ENCODE assay signal across 8 cellular contexts in genomic region chr4:76951333-76952033, GRCh38. TPM values are rescaled to one million over a fixed set of nuclear protein-coding genes. Genes with fewer than 3 reads are reported as not detected.
A peak's percentile ranks its signal among the peaks of the same experiment; 100 is the strongest.
DNase-seq lines count a peak whose midpoint lies in the region; ATAC-seq and TF ChIP-seq lines count a peak whose summit lies in the region.

No MANE protein-coding gene starts in this region.

- H3K9me3 ChIP-seq in breast epithelium = no peaks in the 10 kb centered on the region

- H3K4me3 ChIP-seq in breast epithelium = peak overlapping the region; percentile 74 to 90 (median 85)

- no peaks in the 10 kb centered on the region for H3K4me1 ChIP-seq in breast epithelium

- peaks cover 7% of the 10 kb centered on the region for H3K36me3 Mint-ChIP-seq in stimulated activated naive CD8-positive, alpha-beta T cell treated with anti-CD3 and anti-CD28 coated beads, Interleukin-15, Interleukin-2, amounts not matched to agents 100 ng/mL and 50 ng/mL, for 24 hours (ENCODE audit: low read depth)
- H3K36me3 Mint-ChIP-seq in mesothelial cell of epicardium = no peaks in the 10 kb centered on the region

- H3K36me3 ChIP-seq in breast epithelium = no peaks in the 10 kb centered on the region

- no peak for ATAC-seq in stimulated activated naive CD8-positive, alpha-beta T cell treated with anti-CD3 and anti-CD28 coated beads, Interleukin-15, Interleukin-2, amounts not matched to agents 100 U/mL and 50 U/mL, for 24 hours
- no peak for ATAC-seq in GM18873 (IDR thresholded peaks at IDR 0.05; ENCODE audit: low FRiP score, unreplicated experiment)
- no peak for ATAC-seq in HG02981 (IDR thresholded peaks at IDR 0.05; ENCODE audit: unreplicated experiment)

- intact Hi-C loops in breast epithelium (cut with DNase I; ENCODE audit: low total_unique reads) = no loop called here

- H3K27ac ChIP-seq in breast epithelium = no peak overlapping the region

- no peak for TF ChIP-seq CTCF in breast epithelium (IDR thresholded peaks at IDR 0.05)
- no peak for TF ChIP-seq CTCF in mesothelial cell of epicardium (IDR thresholded peaks at IDR 0.05; ENCODE audit: unreplicated experiment)

- no peaks in the 10 kb centered on the region for H3K9me3 Mint-ChIP-seq in stimulated activated naive CD8-positive, alpha-beta T cell treated with anti-CD3 and anti-CD28 coated beads, Interleukin-15, Interleukin-2, amounts not matched to agents 100 ng/mL and 50 ng/mL, for 24 hours
- no peaks in the 10 kb centered on the region for H3K9me3 Mint-ChIP-seq in mesothelial cell of epicardium

- no peaks in the 10 kb centered on the region for H3K27me3 ChIP-seq in breast epithelium

- peak overlapping the region; percentile 71 for H3K27ac Mint-ChIP-seq in stimulated activated naive CD8-positive, alpha-beta T cell treated with anti-CD3 and anti-CD28 coated beads, Interleukin-15, Interleukin-2, amounts not matched to agents 100 ng/mL and 50 ng/mL, for 24 hours
- H3K27ac Mint-ChIP-seq in mesothelial cell of epicardium = peak overlapping the region; percentile 75

- H3K4me1 Mint-ChIP-seq in stimulated activated naive CD8-positive, alpha-beta T cell treated with anti-CD3 and anti-CD28 coated beads, Interleukin-15, Interleukin-2, amounts not matched to agents 100 ng/mL and 50 ng/mL, for 24 hours (ENCODE audit: low read depth) = peaks cover 31% of the 10 kb centered on the region
- H3K4me1 Mint-ChIP-seq in mesothelial cell of epicardium = peaks cover 44% of the 10 kb centered on the region

- no peak for TF ChIP-seq POLR2A in breast epithelium (IDR thresholded peaks at IDR 0.05)

- DNase-seq in stimulated activated naive CD8-positive, alpha-beta T cell treated with anti-CD3 and anti-CD28 coated beads, Interleukin-15, Interleukin-2, amounts not matched to agents 100 U/mL and 50 U/mL, for 24 hours = no peak
- DNase-seq in breast epithelium (ENCODE audit: low spot score in 2 of 2) = no peak
- no peak for DNase-seq in mesothelial cell of epicardium (ENCODE audit: low spot score in 2 of 2, unreplicated experiment in 2 of 2)
- no peak for DNase-seq in AML-193 (lab: John Stamatoyannopoulos, UW)
- DNase-seq in stimulated activated CD8-positive, alpha-beta memory T cell treated with anti-CD3 and anti-CD28 coated beads, Interleukin-4, amount 100 ng/mL, for 48 hours = no peak

- peaks cover 11% of the 10 kb centered on the region for H3K27me3 Mint-ChIP-seq in stimulated activated naive CD8-positive, alpha-beta T cell treated with anti-CD3 and anti-CD28 coated beads, Interleukin-15, Interleukin-2, amounts not matched to agents 100 ng/mL and 50 ng/mL, for 24 hours
- no peaks in the 10 kb centered on the region for H3K27me3 Mint-ChIP-seq in mesothelial cell of epicardium (ENCODE audit: low read depth)

- peak overlapping the region; percentile 82 for H3K4me3 Mint-ChIP-seq in stimulated activated naive CD8-positive, alpha-beta T cell treated with anti-CD3 and anti-CD28 coated beads, Interleukin-15, Interleukin-2, amounts not matched to agents 100 ng/mL and 50 ng/mL, for 24 hours
- H3K4me3 Mint-ChIP-seq in mesothelial cell of epicardium = peak overlapping the region; percentile 81

RNA-seq across cellular contexts. Expression of gene SEPTIN11, which starts 1.9 kb away (rescaled TPM):
- total RNA-seq in breast epithelium (100 to 1,000 TPM in 2 of 3 donors, 10 to 100 TPM in 1; 78.6 to 362 (median 329) TPM), mesothelial cell of epicardium (83.6 to 88.5 TPM (median 84.1 TPM) in 3 replicates)

RNA-seq across cellular contexts. Expression of gene SOWAHB, which starts 53.5 kb away (rescaled TPM):
- total RNA-seq in breast epithelium (1 to 10 TPM in 2 of 3 donors, not detected in 1; 2.9 to 5.3 TPM), mesothelial cell of epicardium (1.1 to 1.3 TPM (median 1.2 TPM) in 3 replicates)
